Comparison of ENCODE assay signal across 15 cellular contexts in genomic region chr10:79382491-79382941, GRCh38. TPM values are rescaled to one million over a fixed set of nuclear protein-coding genes. Genes with fewer than 3 reads are reported as not detected.
DNase-seq lines count a peak whose midpoint lies in the region; ATAC-seq and TF ChIP-seq lines count a peak whose summit lies in the region.
"Had no signal": no experiment of that assay in that cellular context is flagged by ENCODE, and none has a peak within 500 bp of the region (broad histone marks: within the 10 kb centered on the region; RNA-seq: fewer than 3 reads in every experiment).

No MANE protein-coding gene starts in this region.

- no peaks in the 10 kb centered on the region for H3K9me3 Mint-ChIP-seq in HFFc6
- H3K9me3 Mint-ChIP-seq: activated naive CD8-positive, alpha-beta T cell treated with anti-CD3 and anti-CD28 coated beads, Interleukin-2, amount 50 U/mL, for 24 hours; naive thymus-derived CD8-positive, alpha-beta T cell; T-cell had no signal

- H3K27me3 Mint-ChIP-seq in HFFc6 (ENCODE audit: insufficient read depth): peaks cover 9% of the 10 kb centered on the region
- H3K27me3 Mint-ChIP-seq: activated naive CD8-positive, alpha-beta T cell treated with anti-CD3 and anti-CD28 coated beads, Interleukin-2, amount 50 U/mL, for 24 hours; naive thymus-derived CD8-positive, alpha-beta T cell; T-cell had no signal

- H3K27ac ChIP-seq in cingulate gyrus (ENCODE audit: low read depth, low read length): peak overlapping the region; percentile 23
- H3K27ac ChIP-seq in lower lobe of right lung: no peak overlapping the region
- peak overlapping the region; percentile 99 for H3K27ac ChIP-seq in stomach smooth muscle (ENCODE audit: low read length)
- H3K27ac ChIP-seq: BLaER1 treated with 17β-estradiol and CSF1 and Interleukin-3, amounts not matched to agents 10 nM and 100 nM had no signal

- DNase-seq in HFFc6: no peak
- peak; percentile 42 for DNase-seq in lower lobe of right lung
- no peak for DNase-seq in T1000 (lab: John Stamatoyannopoulos, UW)
- no peak for DNase-seq in hypothalamus (lab: John Stamatoyannopoulos, UW)
- DNase-seq: activated CD4-positive, alpha-beta T cell treated with anti-CD3 and anti-CD28 coated beads, Interleukin-2, amount 50 U/mL, for 1 hour; activated naive CD8-positive, alpha-beta T cell treated with anti-CD3 and anti-CD28 coated beads, Interleukin-2, amount 50 U/mL, for 24 hours; naive thymus-derived CD8-positive, alpha-beta T cell; NCI-H187; stimulated activated CD4-positive, alpha-beta T cell treated with anti-CD3 and anti-CD28 coated beads, Interleukin-2, amount 100 ng/mL, for 48 hours had no signal

- H3K27me3 ChIP-seq in lower lobe of right lung (ENCODE audit: low read depth) (no peaks in the 10 kb centered on the region), stomach smooth muscle (ENCODE audit: control insufficient read depth in 1 of 2, insufficient read depth in 2 of 2, low read length in 2 of 2) (no peaks in the 10 kb centered on the region)
- H3K27me3 ChIP-seq: BLaER1 treated with 17β-estradiol and CSF1 and Interleukin-3, amounts not matched to agents 10 nM and 100 nM had no signal

- H3K9me3 ChIP-seq in lower lobe of right lung (no peaks in the 10 kb centered on the region), stomach smooth muscle (ENCODE audit: control insufficient read depth in 2 of 2, low read length in 2 of 2) (no peaks in the 10 kb centered on the region)
- H3K9me3 ChIP-seq: BLaER1 treated with 17β-estradiol and CSF1 and Interleukin-3, amounts not matched to agents 10 nM and 100 nM had no signal

- H3K4me1 ChIP-seq in lower lobe of right lung: peaks cover 29% of the 10 kb centered on the region
- H3K4me1 ChIP-seq in stomach smooth muscle (ENCODE audit: control insufficient read depth, insufficient read depth, low read length): peaks cover 53% of the 10 kb centered on the region

- ATAC-seq in lower lobe of right lung (no peak), GM18909 (IDR thresholded peaks at IDR 0.05; ENCODE audit: poor library complexity, unreplicated experiment) (no peak), HG03432 (IDR thresholded peaks at IDR 0.05; ENCODE audit: unreplicated experiment) (no peak)
- ATAC-seq: activated naive CD8-positive, alpha-beta T cell treated with anti-CD3 and anti-CD28 coated beads, Interleukin-2, amount 50 U/mL, for 24 hours; naive thymus-derived CD8-positive, alpha-beta T cell; T-cell had no signal

- H3K36me3 ChIP-seq in lower lobe of right lung (peaks cover 23% of the 10 kb centered on the region), stomach smooth muscle (ENCODE audit: control insufficient read depth in 2 of 2, insufficient read depth in 2 of 2, low read length in 2 of 2) (peaks cover 7 to 8% of the 10 kb centered on the region in 2 donors)

- peak overlapping the region; percentile 53 to 75 for H3K9ac ChIP-seq in stomach smooth muscle (ENCODE audit: low read length in 2 of 2)
- H3K9ac ChIP-seq: BLaER1 treated with 17β-estradiol and CSF1 and Interleukin-3, amounts not matched to agents 10 nM and 100 nM had no signal

- TF ChIP-seq CTCF in HFFc6 (IDR thresholded peaks at IDR 0.05): no peak
- TF ChIP-seq CTCF in lower lobe of right lung (IDR thresholded peaks at IDR 0.05): no peak

- H3K36me3 Mint-ChIP-seq in HFFc6 (ENCODE audit: low read depth): peaks cover 4% of the 10 kb centered on the region
- H3K36me3 Mint-ChIP-seq: naive thymus-derived CD8-positive, alpha-beta T cell; T-cell had no signal

- intact Hi-C loops in lower lobe of right lung (cut with DNase I): no loop called here

- peaks cover 31% of the 10 kb centered on the region for H3K4me1 Mint-ChIP-seq in HFFc6 (ENCODE audit: low read depth)
- H3K4me1 Mint-ChIP-seq: activated naive CD8-positive, alpha-beta T cell treated with anti-CD3 and anti-CD28 coated beads, Interleukin-2, amount 50 U/mL, for 24 hours; naive thymus-derived CD8-positive, alpha-beta T cell; T-cell had no signal

- H3K4me3 Mint-ChIP-seq in HFFc6: no peak overlapping the region
- H3K4me3 Mint-ChIP-seq: activated naive CD8-positive, alpha-beta T cell treated with anti-CD3 and anti-CD28 coated beads, Interleukin-2, amount 50 U/mL, for 24 hours; naive thymus-derived CD8-positive, alpha-beta T cell; T-cell had no signal

- peak overlapping the region; percentile 94 for H3K27ac Mint-ChIP-seq in HFFc6
- H3K27ac Mint-ChIP-seq: activated naive CD8-positive, alpha-beta T cell treated with anti-CD3 and anti-CD28 coated beads, Interleukin-2, amount 50 U/mL, for 24 hours; naive thymus-derived CD8-positive, alpha-beta T cell; T-cell had no signal

- H3K4me3 ChIP-seq in lower lobe of right lung (no peak overlapping the region), stomach smooth muscle (ENCODE audit: low read length in 2 of 2) (peak overlapping the region; percentile 0 to 52)
- H3K4me3 ChIP-seq: BLaER1 treated with 17β-estradiol and CSF1 and Interleukin-3, amounts not matched to agents 10 nM and 100 nM had no signal

RNA-seq across cellular contexts. Expression of gene PPIF, which starts 35.2 kb away (rescaled TPM):
- 100 to 1,000 TPM in 3 of 6 experiments, 10 to 100 TPM in 3; 66.1 to 109 (median 98.9) TPM for total RNA-seq in HFFc6 (2021; fragmentation: NEBNext Ultra II Directional; extraction: Animal tissue kit (Norgen Biotek cat#: 25700))
- total RNA-seq in lower lobe of right lung: 28.5 TPM
